Comparison of ENCODE assay signal across 1 cellular context in the genomic region with DNA sequence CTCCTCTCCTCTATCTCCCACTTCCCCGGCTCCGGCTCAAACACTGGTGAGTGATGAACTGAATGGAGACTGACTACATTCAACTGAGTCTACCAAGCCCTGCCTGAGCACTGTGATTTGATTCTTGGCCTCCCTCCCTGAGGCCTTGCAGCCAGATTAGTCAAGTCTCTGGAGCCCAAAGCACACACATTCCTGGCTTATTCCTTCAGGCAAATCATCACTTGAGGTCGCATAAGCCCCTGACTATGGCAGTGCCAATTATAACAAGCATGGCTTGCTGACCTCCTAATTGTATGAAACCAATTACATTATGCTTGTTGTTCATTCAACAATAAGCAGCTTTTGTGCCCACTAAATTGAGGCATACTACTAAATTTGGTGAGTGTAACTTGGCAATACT.
TF ChIP-seq lines count a peak whose summit lies in the region.

No MANE protein-coding gene starts in this region.

TF ChIP-seq in HepG2, 621 proteins besides CTCF, POLR2A, EP300 and RAD21 (continued from another document):
- TF ChIP-seq, protein P1, sequence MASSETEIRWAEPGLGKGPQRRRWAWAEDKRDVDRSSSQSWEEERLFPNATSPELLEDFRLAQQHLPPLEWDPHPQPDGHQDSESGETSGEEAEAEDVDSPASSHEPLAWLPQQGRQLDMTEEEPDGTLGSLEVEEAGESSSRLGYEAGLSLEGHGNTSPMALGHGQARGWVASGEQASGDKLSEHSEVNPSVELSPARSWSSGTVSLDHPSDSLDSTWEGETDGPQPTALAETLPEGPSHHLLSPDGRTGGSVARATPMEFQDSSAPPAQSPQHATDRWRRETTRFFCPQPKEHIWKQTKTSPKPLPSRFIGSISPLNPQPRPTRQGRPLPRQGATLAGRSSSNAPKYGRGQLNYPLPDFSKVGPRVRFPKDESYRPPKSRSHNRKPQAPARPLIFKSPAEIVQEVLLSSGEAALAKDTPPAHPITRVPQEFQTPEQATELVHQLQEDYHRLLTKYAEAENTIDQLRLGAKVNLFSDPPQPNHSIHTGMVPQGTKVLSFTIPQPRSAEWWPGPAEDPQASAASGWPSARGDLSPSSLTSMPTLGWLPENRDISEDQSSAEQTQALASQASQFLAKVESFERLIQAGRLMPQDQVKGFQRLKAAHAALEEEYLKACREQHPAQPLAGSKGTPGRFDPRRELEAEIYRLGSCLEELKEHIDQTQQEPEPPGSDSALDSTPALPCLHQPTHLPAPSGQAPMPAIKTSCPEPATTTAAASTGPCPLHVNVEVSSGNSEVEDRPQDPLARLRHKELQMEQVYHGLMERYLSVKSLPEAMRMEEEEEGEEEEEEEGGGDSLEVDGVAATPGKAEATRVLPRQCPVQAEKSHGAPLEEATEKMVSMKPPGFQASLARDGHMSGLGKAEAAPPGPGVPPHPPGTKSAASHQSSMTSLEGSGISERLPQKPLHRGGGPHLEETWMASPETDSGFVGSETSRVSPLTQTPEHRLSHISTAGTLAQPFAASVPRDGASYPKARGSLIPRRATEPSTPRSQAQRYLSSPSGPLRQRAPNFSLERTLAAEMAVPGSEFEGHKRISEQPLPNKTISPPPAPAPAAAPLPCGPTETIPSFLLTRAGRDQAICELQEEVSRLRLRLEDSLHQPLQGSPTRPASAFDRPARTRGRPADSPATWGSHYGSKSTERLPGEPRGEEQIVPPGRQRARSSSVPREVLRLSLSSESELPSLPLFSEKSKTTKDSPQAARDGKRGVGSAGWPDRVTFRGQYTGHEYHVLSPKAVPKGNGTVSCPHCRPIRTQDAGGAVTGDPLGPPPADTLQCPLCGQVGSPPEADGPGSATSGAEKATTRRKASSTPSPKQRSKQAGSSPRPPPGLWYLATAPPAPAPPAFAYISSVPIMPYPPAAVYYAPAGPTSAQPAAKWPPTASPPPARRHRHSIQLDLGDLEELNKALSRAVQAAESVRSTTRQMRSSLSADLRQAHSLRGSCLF (CRISPR knock-in tag; IDR thresholded peaks at IDR 0.05; ENCODE audit: borderline replicate concordance): no peak
